In genomic region chr9:99169982-99170761, GRCh38 we compare ENCODE assay signal across 11 cellular contexts. TPM values are rescaled to one million over a fixed set of nuclear protein-coding genes. Genes with fewer than 3 reads are reported as not detected.
A peak's percentile ranks its signal among the peaks of the same experiment; 100 is the strongest.
DNase-seq lines count a peak whose midpoint lies in the region; ATAC-seq, FAIRE-seq and TF ChIP-seq lines count a peak whose summit lies in the region.
"Had no signal": no experiment of that assay in that cellular context is flagged by ENCODE, and none has a peak within 500 bp of the region (broad histone marks: within the 10 kb centered on the region; RNA-seq: fewer than 3 reads in every experiment).

No MANE protein-coding gene starts in this region.

- CTCF ChIA-PET in SK-N-SH (lab: Yijun Ruan, JAX) (interaction anchor here (0.6 to 2.1 kb wide), 6 partner anchors 15 to 1425 kb away, joined by 3 to 11 read pairs (median 3); no protein-coding TSS in a partner anchor), HepG2 (lab: Yijun Ruan, JAX; ENCODE audit: low intra/inter-chr PET ratio, low total read pairs) (no interaction called here)

- H2AFZ ChIP-seq in SK-N-SH (ENCODE audit: low read depth) (peak overlapping the region; percentile 67; the same call in 1 of the 2 replicates), HepG2 (ENCODE audit: low read length) (peak overlapping the region; percentile 57)

- H3K27ac ChIP-seq in SK-N-SH (ENCODE audit: low read depth in 2 of 2, low read length in 1 of 2), result peak overlapping the region in 1 of 2 experiments; percentile 98; a peak in 2 of 4 replicates
- no peak overlapping the region for H3K27ac ChIP-seq in HepG2 (ENCODE audit: extremely low read length, insufficient read depth, low read length)

- H4K20me1 ChIP-seq in SK-N-SH (ENCODE audit: insufficient read depth) (no peaks in the 10 kb centered on the region), HepG2 (ENCODE audit: insufficient read depth, low read length) (no peaks in the 10 kb centered on the region)

- no peak for FAIRE-seq in HepG2 (lab: Jason Lieb, UNC)

- TF ChIP-seq CTCF in SK-N-SH (IDR thresholded peaks at IDR 0.05) (no peak; the same call in 1 of the 2 replicates), HepG2 (CRISPR knock-in tag; IDR thresholded peaks at IDR 0.05) (no peak)

- H3F3A ChIP-seq in SK-N-SH (replicated peaks; ENCODE audit: insufficient read depth), result no peaks in the 10 kb centered on the region

- peak; percentile 95 for DNase-seq in COR-L47 (lab: John Stamatoyannopoulos, UW)
- peak; percentile 39 for DNase-seq in NCI-H1436 (lab: John Stamatoyannopoulos, UW)
- peak; percentile 79 for DNase-seq in SK-N-SH
- no peak for DNase-seq in HepG2 (ENCODE audit: low spot score)
- DNase-seq in AML-193 (lab: John Stamatoyannopoulos, UW), result no peak
- no peak for DNase-seq in NCI-H128 (lab: John Stamatoyannopoulos, UW; ENCODE audit: unreplicated experiment)
- DNase-seq in cortex of kidney (lab: John Stamatoyannopoulos, UW), result no peak
- DNase-seq: activated B cell treated with CpG ODN at 0.5 μM for 24 hours, cerebellar nuclear complex, left cardiac atrium had no signal

- no TSS peak for BruUV-seq in HepG2 (replicated peaks; lab: Mats Ljungman, UMichigan)

- TF ChIP-seq RAD21 in SK-N-SH (IDR thresholded peaks at IDR 0.05; ENCODE audit: low read length), result peak; percentile 11; the same call in 1 of the 2 replicates
- TF ChIP-seq RAD21 in HepG2 (CRISPR knock-in tag; IDR thresholded peaks at IDR 0.05), result no peak

- no peaks in the 10 kb centered on the region for H3K79me2 ChIP-seq in SK-N-SH (ENCODE audit: insufficient read depth)
- H3K79me2 ChIP-seq in HepG2 (ENCODE audit: insufficient read depth, low read length), result no peaks in the 10 kb centered on the region

- H3K9ac ChIP-seq in SK-N-SH, result no peak overlapping the region
- no peak overlapping the region for H3K9ac ChIP-seq in HepG2 (ENCODE audit: insufficient read depth, low read depth, low read length)

- H3K4me2 ChIP-seq in SK-N-SH, result 0 out of 2 replicates have a peak overlapping the region, but pooled peaks have one; percentile 28
- peak overlapping the region; percentile 67 for H3K4me2 ChIP-seq in HepG2 (ENCODE audit: low read depth, low read length)

- H3K4me3 ChIP-seq in SK-N-SH (ENCODE audit: low read depth in 2 of 2, low read length in 1 of 2) (no peak overlapping the region; a peak in 2 of 4 replicates), HepG2 (replicated peaks in 1 of 3; ENCODE audit: insufficient read depth in 1 of 3, low read depth in 2 of 3, low read length in 3 of 3) (peak overlapping the region in 1 of 3 experiments; percentile 22; a peak in 1 of 6 replicates)

- ATAC-seq in HepG2 (peak; percentile 27), GM21515 (IDR thresholded peaks at IDR 0.05; ENCODE audit: unreplicated experiment) (no peak)
- ATAC-seq: left cardiac atrium had no signal

- POLR2A ChIA-PET in SK-N-SH (lab: Yijun Ruan, JAX), result interaction anchor here (1.0 kb wide), 2 partner anchors 12 to 15 kb away, joined by 4 read pairs; no protein-coding TSS in a partner anchor
- POLR2A ChIA-PET in HepG2 (lab: Yijun Ruan, JAX), result interaction anchor here (1.1 kb wide), 1 partner anchor 52 kb away, joined by 5 read pairs; the partner anchor contains the start of genes ALG2 and SEC61B

- WGBS in SK-N-SH (ENCODE audit: low lambda C conversion rate), result 25% methylated on average over 10 of the region's 10 CpGs
- WGBS in HepG2 (ENCODE audit: low lambda C conversion rate), result 8% methylated on average over 9 of the region's 10 CpGs

- H3K4me1 ChIP-seq in SK-N-SH (ENCODE audit: control insufficient read depth in 1 of 2, insufficient read depth in 2 of 2, low read depth in 1 of 2, low read length in 1 of 2) (peaks cover 0 to 48% of the 10 kb centered on the region in 2 experiments; a peak in 2 of 4 replicates), HepG2 (ENCODE audit: insufficient read depth, low read length) (peaks cover 58% of the 10 kb centered on the region)

- in situ Hi-C loops in HepG2 (cut with HindIII; ENCODE audit: extremely low pct_ligation_motif_present, low pct_unique_long_range_greater_than_20kb), result loop anchor here (25.0 kb wide), 1 partner anchor 1417 kb away; the partner anchor contains the start of gene CAVIN4

- TF ChIP-seq EP300 in SK-N-SH (IDR thresholded peaks at IDR 0.05; ENCODE audit: borderline replicate concordance in 1 of 2, low read depth in 1 of 2, low read length in 1 of 2) (peak in 1 of 2 experiments; percentile 88; a peak in 2 of 4 replicates), HepG2 (IDR thresholded peaks at IDR 0.05; ENCODE audit: low read depth in 2 of 2, low read length in 2 of 2) (no peak), HepG2 (CRISPR knock-in tag; IDR thresholded peaks at IDR 0.05; ENCODE audit: borderline replicate concordance) (no peak)

- H3K36me3 ChIP-seq in SK-N-SH (replicated peaks in 1 of 2; ENCODE audit: control insufficient read depth in 1 of 2, insufficient read depth in 2 of 2, low read length in 1 of 2) (no peaks in the 10 kb centered on the region), HepG2 (replicated peaks in 1 of 2; ENCODE audit: control insufficient read depth in 1 of 2, insufficient read depth in 2 of 2, low read length in 2 of 2) (no peaks in the 10 kb centered on the region)

- no peaks in the 10 kb centered on the region for H3K27me3 ChIP-seq in SK-N-SH (ENCODE audit: insufficient read depth)
- H3K27me3 ChIP-seq in HepG2 (ENCODE audit: control insufficient read depth in 1 of 2, insufficient read depth in 2 of 2, low read length in 2 of 2), result peaks cover 5 to 6% of the 10 kb centered on the region in 2 experiments; a peak in 3 of 5 replicates

- intact Hi-C loops in HepG2 (cut with micrococcal nuclease; ENCODE audit: unreplicated experiment), result loop anchor here (5.0 kb wide), 2 partner anchors 652 to 1257 kb away; partner anchors contain the start of genes MSANTD3 and NR4A3

- TF ChIP-seq POLR2A in HepG2 (IDR thresholded peaks at IDR 0.05; ENCODE audit: insufficient read depth in 1 of 2, low read depth in 2 of 2, low read length in 2 of 2), result no peak

- H3K9me2 ChIP-seq in SK-N-SH, result no peaks in the 10 kb centered on the region

- H3K9me3 ChIP-seq in SK-N-SH (no peaks in the 10 kb centered on the region), HepG2 (ENCODE audit: low read length) (no peaks in the 10 kb centered on the region)

TF ChIP-seq in SK-N-SH, 30 proteins besides CTCF, POLR2A, EP300 and RAD21 (continues in another document):
- TF ChIP-seq NRF1 (IDR thresholded peaks at IDR 0.05; ENCODE audit: low read depth, low read length), result no peak

RNA-seq across cellular contexts. Expression of gene ALG2, which starts 51.6 kb away (rescaled TPM):
- polyA plus RNA-seq in SK-N-SH (2012; rRNA removed), result 31.6 and 35.6 TPM in 2 replicates
- polyA plus RNA-seq in SK-N-SH (2012; cell fraction: cytosol; rRNA removed), result 33.3 and 33.7 TPM in 2 replicates
- 29.3 and 39.1 TPM in 2 replicates for polyA plus RNA-seq in SK-N-SH (2012; cell fraction: nucleus; rRNA removed)
- 29.2 and 46.2 TPM in 2 replicates for total RNA-seq in HepG2 (2016; rRNA removed; fragmentation: Illumina TruSeq; extraction: Trizol)
- total RNA-seq in HepG2 (2016; cell fraction: cytosol; rRNA removed; fragmentation: Illumina TruSeq; extraction: Trizol; ENCODE audit: low read depth), result 6.4 and 6.9 TPM in 2 replicates
- 28.0 and 48.2 TPM in 2 replicates for total RNA-seq in HepG2 (2016; cell fraction: insoluble cytoplasmic fraction; rRNA removed; fragmentation: Illumina TruSeq; extraction: Trizol)
- total RNA-seq in HepG2 (2016; cell fraction: membrane; rRNA removed; fragmentation: Illumina TruSeq; extraction: Trizol), result 16.8 and 17.5 TPM in 2 replicates
- 41.5 and 45.3 TPM in 2 replicates for total RNA-seq in HepG2 (2016; cell fraction: nucleus; rRNA removed; fragmentation: Illumina TruSeq; extraction: Trizol)
- polyA plus RNA-seq in HepG2 (2011; rRNA removed), result 49.0 and 53.0 TPM in 2 replicates
- polyA plus RNA-seq in HepG2 (2011; cell fraction: cytosol; rRNA removed), result 35.5 and 46.0 TPM in 2 replicates
- 30.4 and 38.4 TPM in 2 replicates for polyA plus RNA-seq in HepG2 (2011; cell fraction: nucleus; rRNA removed)
- polyA plus RNA-seq in HepG2 (2012), result 38.0 and 38.4 TPM in 2 replicates
- polyA plus RNA-seq in HepG2 (2016; cell fraction: cytosol; fragmentation: Illumina TruSeq; extraction: Trizol; ENCODE audit: low read depth), result 5.3 TPM in 2 replicates
- 35.8 and 36.9 TPM in 2 replicates for polyA plus RNA-seq in HepG2 (2016; cell fraction: insoluble cytoplasmic fraction; fragmentation: Illumina TruSeq; extraction: Trizol; ENCODE audit: low read depth)
- 14.4 and 14.5 TPM in 2 replicates for polyA plus RNA-seq in HepG2 (2016; cell fraction: membrane; fragmentation: Illumina TruSeq; extraction: Trizol; ENCODE audit: low read depth)
- 70.1 and 79.7 TPM in 2 replicates for polyA plus RNA-seq in HepG2 (2016; cell fraction: nucleus; fragmentation: Illumina TruSeq; extraction: Trizol; ENCODE audit: insufficient read depth, low read depth)
- polyA minus RNA-seq in HepG2 (2011; rRNA and poly(A)+ RNA removed; ENCODE audit: low replicate concordance), result 29.6 and 56.1 TPM in 2 replicates
- 20.9 and 26.8 TPM in 2 replicates for polyA minus RNA-seq in HepG2 (2011; cell fraction: cytosol; rRNA and poly(A)+ RNA removed)
- 54.7 and 63.2 TPM in 2 replicates for polyA minus RNA-seq in HepG2 (2011; cell fraction: nucleus; rRNA and poly(A)+ RNA removed)

RNA-seq across cellular contexts. Expression of gene SEC61B, which starts 51.9 kb away (rescaled TPM):
- polyA plus RNA-seq in SK-N-SH (2012; rRNA removed) (154 and 174 TPM in 2 replicates), HepG2 (2011; rRNA removed) (181 and 191 TPM in 2 replicates)
- 165 and 169 TPM in 2 replicates for polyA plus RNA-seq in SK-N-SH (2012; cell fraction: cytosol; rRNA removed)
- 63.5 and 75.2 TPM in 2 replicates for polyA plus RNA-seq in SK-N-SH (2012; cell fraction: nucleus; rRNA removed)
- total RNA-seq in HepG2 (2016; rRNA removed; fragmentation: Illumina TruSeq; extraction: Trizol), result 368 and 479 TPM in 2 replicates
- total RNA-seq in HepG2 (2016; cell fraction: cytosol; rRNA removed; fragmentation: Illumina TruSeq; extraction: Trizol; ENCODE audit: low read depth), result 129 and 141 TPM in 2 replicates
- 367 and 512 TPM in 2 replicates for total RNA-seq in HepG2 (2016; cell fraction: insoluble cytoplasmic fraction; rRNA removed; fragmentation: Illumina TruSeq; extraction: Trizol)
- total RNA-seq in HepG2 (2016; cell fraction: membrane; rRNA removed; fragmentation: Illumina TruSeq; extraction: Trizol), result 169 and 170 TPM in 2 replicates
- total RNA-seq in HepG2 (2016; cell fraction: nucleus; rRNA removed; fragmentation: Illumina TruSeq; extraction: Trizol), result 168 and 172 TPM in 2 replicates
- 239 and 297 TPM in 2 replicates for polyA plus RNA-seq in HepG2 (2011; cell fraction: cytosol; rRNA removed)
- 67.2 TPM in 2 replicates for polyA plus RNA-seq in HepG2 (2011; cell fraction: nucleus; rRNA removed)
- polyA plus RNA-seq in HepG2 (2012), result 182 and 211 TPM in 2 replicates
- 147 and 170 TPM in 2 replicates for polyA plus RNA-seq in HepG2 (2016; cell fraction: cytosol; fragmentation: Illumina TruSeq; extraction: Trizol; ENCODE audit: low read depth)
- 551 and 632 TPM in 2 replicates for polyA plus RNA-seq in HepG2 (2016; cell fraction: insoluble cytoplasmic fraction; fragmentation: Illumina TruSeq; extraction: Trizol; ENCODE audit: low read depth)
- 177 and 191 TPM in 2 replicates for polyA plus RNA-seq in HepG2 (2016; cell fraction: membrane; fragmentation: Illumina TruSeq; extraction: Trizol; ENCODE audit: low read depth)
- 294 and 304 TPM in 2 replicates for polyA plus RNA-seq in HepG2 (2016; cell fraction: nucleus; fragmentation: Illumina TruSeq; extraction: Trizol; ENCODE audit: insufficient read depth, low read depth)
- 44.6 and 51.8 TPM in 2 replicates for polyA minus RNA-seq in HepG2 (2011; rRNA and poly(A)+ RNA removed; ENCODE audit: low replicate concordance)
- polyA minus RNA-seq in HepG2 (2011; cell fraction: cytosol; rRNA and poly(A)+ RNA removed), result 25.1 and 28.1 TPM in 2 replicates
- 58.8 and 62.8 TPM in 2 replicates for polyA minus RNA-seq in HepG2 (2011; cell fraction: nucleus; rRNA and poly(A)+ RNA removed)

Comparison
In these comparisons a context has a peak if more than half of its experiments do, and no peak if none do; other contexts are left out.
1. DNase-seq: peak in COR-L47 (single experiment), NCI-H1436 (single experiment) and SK-N-SH (single experiment); none in HepG2 (single experiment), AML-193 (0 of 2), NCI-H128 (single experiment) and cortex of kidney (single experiment).